In the genomic region with DNA sequence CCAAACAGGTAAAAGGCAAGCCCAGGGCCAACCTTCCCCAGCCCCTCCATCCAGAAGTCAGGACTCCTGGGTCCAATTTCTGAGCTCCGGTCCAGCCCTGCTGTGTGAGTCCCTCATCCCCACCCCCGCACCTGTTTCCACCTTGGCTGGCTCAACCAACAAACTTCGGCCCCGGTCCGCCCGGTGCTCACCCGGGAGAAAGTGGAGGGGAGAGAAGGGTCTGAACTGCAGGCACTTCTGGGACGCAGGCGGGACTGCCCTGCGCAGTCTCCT, we compare ENCODE assay signal across 1 cellular context.
TF ChIP-seq lines count a peak whose summit lies in the region.

No MANE protein-coding gene starts in this region.

TF ChIP-seq in H1, 55 proteins besides CTCF, POLR2A, EP300 and RAD21:
- TF ChIP-seq, protein P1, sequence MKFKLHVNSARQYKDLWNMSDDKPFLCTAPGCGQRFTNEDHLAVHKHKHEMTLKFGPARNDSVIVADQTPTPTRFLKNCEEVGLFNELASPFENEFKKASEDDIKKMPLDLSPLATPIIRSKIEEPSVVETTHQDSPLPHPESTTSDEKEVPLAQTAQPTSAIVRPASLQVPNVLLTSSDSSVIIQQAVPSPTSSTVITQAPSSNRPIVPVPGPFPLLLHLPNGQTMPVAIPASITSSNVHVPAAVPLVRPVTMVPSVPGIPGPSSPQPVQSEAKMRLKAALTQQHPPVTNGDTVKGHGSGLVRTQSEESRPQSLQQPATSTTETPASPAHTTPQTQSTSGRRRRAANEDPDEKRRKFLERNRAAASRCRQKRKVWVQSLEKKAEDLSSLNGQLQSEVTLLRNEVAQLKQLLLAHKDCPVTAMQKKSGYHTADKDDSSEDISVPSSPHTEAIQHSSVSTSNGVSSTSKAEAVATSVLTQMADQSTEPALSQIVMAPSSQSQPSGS (IDR thresholded peaks at IDR 0.05; ENCODE audit: low read length): no peak
- TF ChIP-seq BACH1 (IDR thresholded peaks at IDR 0.05; ENCODE audit: low read length): no peak
